ENCODE assay signal across 8 cellular contexts in genomic region chr2:28567076-28567471, GRCh38.
A peak's percentile ranks its signal among the peaks of the same experiment; 100 is the strongest.
DNase-seq lines count a peak whose midpoint lies in the region; ATAC-seq and TF ChIP-seq lines count a peak whose summit lies in the region.

No MANE protein-coding gene starts in this region.

- DNase-seq in GM03348 (ENCODE audit: low spot score) (peak; percentile 53), IMR-90 (no peak), head of caudate nucleus (peak in 41 of 42 donors; percentile 34 to 88 (median 63)), posterior cingulate gyrus (peak in 6 of 10 donors; percentile 37 to 92 (median 66)), erythroblast (lab: John Stamatoyannopoulos, UW) (no peak), 8988T (no peak)
- DNase-seq in activated CD4-positive, alpha-beta memory T cell treated with anti-CD3 and anti-CD28 coated beads, Interleukin-2, amount 10 ng/mL, durations not matched to agents 7 days and 5 days = no peak

- H2BK15ac ChIP-seq in IMR-90 (ENCODE audit: low read depth, low read length) = peak overlapping the region; percentile 53; the same call in 1 of the 3 replicates

- H2AFZ ChIP-seq in IMR-90 (replicated peaks; ENCODE audit: low read length, poor library complexity) = peak overlapping the region; percentile 98

- peak overlapping the region; percentile 29 for H2AK9ac ChIP-seq in IMR-90 (replicated peaks; ENCODE audit: low read depth, low read length, poor library complexity)

- H2BK20ac ChIP-seq in IMR-90 (ENCODE audit: low read depth, low read length) = no peak overlapping the region

- peak overlapping the region; percentile 31; the same call in 1 of the 2 replicates for H3K27ac ChIP-seq in IMR-90 (ENCODE audit: insufficient read depth, low read length)

- H3K4me3 Mint-ChIP-seq in activated CD4-positive, alpha-beta memory T cell treated with anti-CD3 and anti-CD28 coated beads, Interleukin-2, amount 10 ng/mL, durations not matched to agents 7 days and 5 days = peak overlapping the region; percentile 81

- peak overlapping the region; percentile 63 for H4K5ac ChIP-seq in IMR-90 (ENCODE audit: low read depth, low read length)

- dilution Hi-C loops in IMR-90 (cut with HindIII; ENCODE audit: low sequenced_read_pairs, unreplicated experiment) = no loop called here

- no peaks in the 10 kb centered on the region; the same call in 1 of the 2 replicates for H3K9me3 ChIP-seq in IMR-90 (ENCODE audit: control insufficient read depth, insufficient read depth, low read length)

- POLR2A ChIA-PET in IMR-90 (lab: Charles Lee; ENCODE audit: unreplicated experiment) = interaction anchor here (0.6 to 0.7 kb wide), 2 partner anchors 27 to 192 kb away, joined by 3 to 4 read pairs; no protein-coding TSS in a partner anchor
- POLR2A ChIA-PET in activated CD4-positive, alpha-beta memory T cell treated with anti-CD3 and anti-CD28 coated beads, Interleukin-2, amount 10 ng/mL, durations not matched to agents 7 days and 5 days (lab: Charles Lee) = interaction anchor here (0.9 to 2.1 kb wide), 8 partner anchors 11 to 185 kb away, joined by 3 to 7 read pairs (median 4); partner anchors contain the start of gene PPP1CB

- peaks cover 19% of the 10 kb centered on the region for H3K4me1 Mint-ChIP-seq in activated CD4-positive, alpha-beta memory T cell treated with anti-CD3 and anti-CD28 coated beads, Interleukin-2, amount 10 ng/mL, durations not matched to agents 7 days and 5 days

- 0 out of 2 replicates have a peak, but pooled peaks cover 2% of the 10 kb centered on the region for H3K4me1 ChIP-seq in IMR-90 (ENCODE audit: control insufficient read depth, insufficient read depth, low read length)

- peak overlapping the region; percentile 62 for H3K9ac ChIP-seq in IMR-90 (ENCODE audit: low read depth, low read length)

- CTCF ChIA-PET in IMR-90 (lab: Yijun Ruan, JAX) = interaction anchor here (0.6 to 2.7 kb wide), 11 partner anchors 11 to 619 kb away, joined by 3 to 11 read pairs (median 5); partner anchors contain the start of gene PPP1CB
- CTCF ChIA-PET in activated CD4-positive, alpha-beta memory T cell treated with anti-CD3 and anti-CD28 coated beads, Interleukin-2, amount 10 ng/mL, durations not matched to agents 7 days and 5 days (lab: Charles Lee) = interaction anchor here (0.6 to 5.2 kb wide), 32 partner anchors 10 to 445 kb away, joined by 3 to 56 read pairs (median 4); partner anchors contain the start of gene PPP1CB

- H3K4ac ChIP-seq in IMR-90 (ENCODE audit: low read depth, low read length) = peak overlapping the region; percentile 64

- H2BK5ac ChIP-seq in IMR-90 (ENCODE audit: low read depth, low read length, poor library complexity, severe bottlenecking) = peak overlapping the region; percentile 9

- no peaks in the 10 kb centered on the region for H3K36me3 ChIP-seq in IMR-90 (ENCODE audit: control insufficient read depth, insufficient read depth, low read length)

- H3K27ac Mint-ChIP-seq in activated CD4-positive, alpha-beta memory T cell treated with anti-CD3 and anti-CD28 coated beads, Interleukin-2, amount 10 ng/mL, durations not matched to agents 7 days and 5 days = peak overlapping the region; percentile 45

- H3K79me1 ChIP-seq in IMR-90 (ENCODE audit: low read depth in 1 of 2, low read length in 2 of 2) = no peaks in the 10 kb centered on the region

- peak overlapping the region; percentile 19; the same call in 1 of the 2 replicates for H3K23ac ChIP-seq in IMR-90 (ENCODE audit: low read depth, low read length)

- no peaks in the 10 kb centered on the region for H3K9me1 ChIP-seq in IMR-90 (ENCODE audit: insufficient read depth, low read length)

- H3K18ac ChIP-seq in IMR-90 (ENCODE audit: low read depth, low read length) = peak overlapping the region; percentile 44

- TF ChIP-seq RAD21 in IMR-90 (IDR thresholded peaks at IDR 0.05; ENCODE audit: low read length) = no peak

- peak overlapping the region; percentile 90 for H3K4me2 ChIP-seq in IMR-90 (ENCODE audit: low read depth, low read length)

- peak overlapping the region; percentile 60 for H2BK120ac ChIP-seq in IMR-90 (ENCODE audit: low read depth, low read length)

- H4K8ac ChIP-seq in IMR-90 (ENCODE audit: low read depth in 2 of 2, low read length in 2 of 2) = peak overlapping the region; percentile 49 to 89; a peak in 3 of 4 replicates

- in situ Hi-C loops in IMR-90 (cut with MboI; ENCODE audit: low sequenced_read_pairs) = no loop called here

- peaks cover 17% of the 10 kb centered on the region for H3K9me3 Mint-ChIP-seq in activated CD4-positive, alpha-beta memory T cell treated with anti-CD3 and anti-CD28 coated beads, Interleukin-2, amount 10 ng/mL, durations not matched to agents 7 days and 5 days

- no peak for TF ChIP-seq CTCF in IMR-90 (conservative IDR thresholded peaks at IDR 0.05; ENCODE audit: low read depth, low read length)

- H3K14ac ChIP-seq in IMR-90 (replicated peaks; ENCODE audit: low read depth, low read length) = peak overlapping the region; percentile 66

- peak overlapping the region; percentile 42; the same call in 1 of the 2 replicates for H3K56ac ChIP-seq in IMR-90 (ENCODE audit: extremely low read depth, insufficient read depth, low read length)

- H3K27me3 ChIP-seq in IMR-90 (ENCODE audit: control insufficient read depth, insufficient read depth, low read length) = no peaks in the 10 kb centered on the region

- peaks cover 17% of the 10 kb centered on the region for H3K36me3 Mint-ChIP-seq in activated CD4-positive, alpha-beta memory T cell treated with anti-CD3 and anti-CD28 coated beads, Interleukin-2, amount 10 ng/mL, durations not matched to agents 7 days and 5 days (ENCODE audit: low read depth)

- peak overlapping the region; percentile 62 for H3K4me3 ChIP-seq in IMR-90 (ENCODE audit: insufficient read depth, low read depth, low read length)

- intact Hi-C loops in IMR-90 (cut with micrococcal nuclease) (loop anchor here (2.0 to 10.0 kb wide), 3 partner anchors 225 to 862 kb away; no protein-coding TSS in a partner anchor), head of caudate nucleus (cut with DNase I) (loop anchor here (5.0 kb wide), 1 partner anchor 185 kb away; the partner anchor contains the start of gene PPP1CB), posterior cingulate gyrus (cut with DNase I) (loop anchor here (2.0 to 10.0 kb wide), 2 partner anchors 186 to 308 kb away; partner anchors contain the start of gene TRMT61B)

- no peak for TF ChIP-seq POLR2A in IMR-90 (IDR thresholded peaks at IDR 0.05; ENCODE audit: low read depth, low read length)
- no peak for TF ChIP-seq POLR2A in erythroblast (IDR thresholded peaks at IDR 0.05; ENCODE audit: low read length)

- 5% methylated on average over 3 of the region's 13 CpGs; no CpG with 5 or more reads in 1 of the 2 experiments for WGBS in IMR-90 (ENCODE audit: extremely low coverage in 2 of 2, insufficient read length in 1 of 2), 2 experiments

- BruUV-seq in IMR-90 (replicated peaks; lab: Mats Ljungman, UMichigan) = no TSS peak

- ATAC-seq in IMR-90 (ENCODE audit: low read depth) (peak; percentile 30), GM21528 (IDR thresholded peaks at IDR 0.05; ENCODE audit: low FRiP score, unreplicated experiment) (no peak)

- H3K27me3 Mint-ChIP-seq in activated CD4-positive, alpha-beta memory T cell treated with anti-CD3 and anti-CD28 coated beads, Interleukin-2, amount 10 ng/mL, durations not matched to agents 7 days and 5 days = peaks cover 11% of the 10 kb centered on the region

- H4K20me1 ChIP-seq in IMR-90 (ENCODE audit: insufficient read depth, low read length) = no peaks in the 10 kb centered on the region

- H4K91ac ChIP-seq in IMR-90 (ENCODE audit: insufficient read depth, low read depth, low read length) = peak overlapping the region; percentile 84

- no peak overlapping the region for H2AK5ac ChIP-seq in IMR-90 (ENCODE audit: low read depth, low read length)

TF ChIP-seq in IMR-90, 13 proteins besides CTCF, POLR2A, EP300 and RAD21:
- TF ChIP-seq MAFK (IDR thresholded peaks at IDR 0.05; ENCODE audit: low read depth, low read length) (no peak), CHD1 (IDR thresholded peaks at IDR 0.05; ENCODE audit: low read depth, low read length) (no peak), SMC3 (IDR thresholded peaks at IDR 0.05; ENCODE audit: low read depth, low read length) (no peak), RFX5 (IDR thresholded peaks at IDR 0.05; ENCODE audit: low read depth, low read length) (no peak), FOS (IDR thresholded peaks at IDR 0.05; ENCODE audit: low read depth, low read length) (no peak), USF2 (IDR thresholded peaks at IDR 0.05; ENCODE audit: low read depth, low read length) (no peak), MAZ (IDR thresholded peaks at IDR 0.05; ENCODE audit: borderline replicate concordance, low read depth, low read length) (no peak), NFE2L2 (IDR thresholded peaks at IDR 0.05; ENCODE audit: low read depth, low read length) (no peak), MXI1 (IDR thresholded peaks at IDR 0.05; ENCODE audit: borderline replicate concordance, low read depth, low read length) (no peak), RCOR1 (IDR thresholded peaks at IDR 0.05; ENCODE audit: insufficient replicate concordance, low read length) (no peak), CEBPB (IDR thresholded peaks at IDR 0.05; ENCODE audit: low read depth, low read length) (no peak), ELK1 (IDR thresholded peaks at IDR 0.05; ENCODE audit: borderline replicate concordance, low read depth, low read length) (no peak), BHLHE40 (IDR thresholded peaks at IDR 0.05; ENCODE audit: low read depth, low read length) (no peak)

Comparison
In these comparisons a context has a peak if more than half of its experiments do, and no peak if none do; other contexts are left out.
1. DNase-seq: peak in GM03348 (single experiment), head of caudate nucleus (41 of 42) and posterior cingulate gyrus (6 of 10); none in IMR-90 (single experiment), activated CD4-positive, alpha-beta memory T cell treated with anti-CD3 and anti-CD28 coated beads, Interleukin-2, amount 10 ng/mL, durations not matched to agents 7 days and 5 days (single experiment), erythroblast (0 of 2) and 8988T (single experiment).